In the genomic region with DNA sequence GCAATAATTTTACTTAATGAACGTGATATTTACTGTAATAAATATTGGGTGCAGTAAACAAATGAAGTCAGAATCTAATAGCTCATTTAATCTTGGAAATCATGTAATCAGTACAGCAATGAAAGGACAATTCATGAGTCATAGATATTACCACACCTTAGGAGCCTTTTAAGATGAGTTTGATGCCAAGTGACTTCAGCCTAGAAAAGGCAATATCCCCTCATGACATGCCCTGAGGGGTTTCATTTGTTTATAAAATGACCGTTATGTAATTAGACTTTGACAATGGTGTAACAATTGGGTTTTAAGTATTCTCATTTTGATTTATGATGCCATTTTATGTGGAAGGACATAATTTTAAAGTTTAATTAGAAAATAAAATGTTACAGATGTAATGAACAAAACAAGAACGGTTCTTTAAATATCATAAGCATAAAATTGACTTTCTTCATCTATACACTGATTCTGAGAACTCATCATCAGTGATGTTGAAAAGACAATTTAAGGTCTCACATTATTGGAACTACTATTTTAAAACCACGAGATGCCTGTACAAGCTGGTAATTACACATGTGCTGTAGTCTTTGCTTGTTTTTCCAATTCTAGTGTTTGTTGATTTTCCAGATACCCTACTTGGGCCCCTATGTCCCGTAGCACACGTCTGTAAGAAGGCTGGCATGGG, we compare ENCODE assay signal across 20 cellular contexts. TPM values are rescaled to one million over a fixed set of nuclear protein-coding genes. Genes with fewer than 3 reads are reported as not detected.
DNase-seq lines count a peak whose midpoint lies in the region; ATAC-seq and TF ChIP-seq lines count a peak whose summit lies in the region.
"Had no signal": no experiment of that assay in that cellular context is flagged by ENCODE, and none has a peak within 500 bp of the region (broad histone marks: within the 10 kb centered on the region; RNA-seq: fewer than 3 reads in every experiment).

No MANE protein-coding gene starts in this region.

- H3K9ac ChIP-seq in stomach smooth muscle (ENCODE audit: low read length in 2 of 2) = no peak overlapping the region

- H3K9me3 Mint-ChIP-seq in activated naive CD8-positive, alpha-beta T cell treated with anti-CD3 and anti-CD28 coated beads, Interleukin-2, amount 50 U/mL, for 24 hours = no peaks in the 10 kb centered on the region
- H3K9me3 Mint-ChIP-seq: activated naive CD8-positive, alpha-beta T cell treated with anti-CD3 and anti-CD28 coated beads, Interleukin-2, amount 10 ng/mL, durations not matched to agents 7 days and 5 days had no signal

- H3K4me1 ChIP-seq in RWPE2 (ENCODE audit: insufficient read depth, poor library complexity, severe bottlenecking) = peaks cover 25% of the 10 kb centered on the region
- peaks cover 34% of the 10 kb centered on the region for H3K4me1 ChIP-seq in stomach smooth muscle (ENCODE audit: control insufficient read depth, insufficient read depth, low read length)
- peaks cover 3% of the 10 kb centered on the region for H3K4me1 ChIP-seq in lower lobe of right lung
- H3K4me1 ChIP-seq: Caco-2 had no signal

- no peak overlapping the region for H3K27ac Mint-ChIP-seq in activated naive CD8-positive, alpha-beta T cell treated with anti-CD3 and anti-CD28 coated beads, Interleukin-2, amount 50 U/mL, for 24 hours
- H3K27ac Mint-ChIP-seq: activated naive CD8-positive, alpha-beta T cell treated with anti-CD3 and anti-CD28 coated beads, Interleukin-2, amount 10 ng/mL, durations not matched to agents 7 days and 5 days; naive thymus-derived CD4-positive, alpha-beta T cell had no signal

- H3K9me3 ChIP-seq in RWPE2 (ENCODE audit: severe bottlenecking) (no peaks in the 10 kb centered on the region), stomach smooth muscle (ENCODE audit: control insufficient read depth in 2 of 2, low read length in 2 of 2) (no peaks in the 10 kb centered on the region), lower lobe of right lung (no peaks in the 10 kb centered on the region)
- H3K9me3 ChIP-seq: Caco-2, left lung, uterus had no signal

- ATAC-seq in RWPE2 (ENCODE audit: low read depth) (0 out of 3 replicates have a peak, but pooled peaks have one; percentile 35), lower lobe of right lung (no peak), HG03196 (IDR thresholded peaks at IDR 0.05; ENCODE audit: unreplicated experiment) (no peak)
- no peak for ATAC-seq in activated naive CD8-positive, alpha-beta T cell treated with anti-CD3 and anti-CD28 coated beads, Interleukin-2, amount 50 U/mL, for 24 hours
- ATAC-seq: left lung; naive thymus-derived CD4-positive, alpha-beta T cell had no signal

- intact Hi-C loops in lower lobe of right lung (cut with DNase I) = no loop called here

- H3K4me1 Mint-ChIP-seq in activated naive CD8-positive, alpha-beta T cell treated with anti-CD3 and anti-CD28 coated beads, Interleukin-2, amount 50 U/mL, for 24 hours = peaks cover 11% of the 10 kb centered on the region

- peaks cover 7% of the 10 kb centered on the region; the same call in 1 of the 2 replicates for H3K36me3 ChIP-seq in RWPE2 (ENCODE audit: low read depth)
- no peaks in the 10 kb centered on the region for H3K36me3 ChIP-seq in stomach smooth muscle (ENCODE audit: control insufficient read depth in 2 of 2, insufficient read depth in 2 of 2, low read length in 2 of 2)
- no peaks in the 10 kb centered on the region for H3K36me3 ChIP-seq in lower lobe of right lung
- H3K36me3 ChIP-seq: left lung, uterus had no signal

- no peak overlapping the region for H3K4me3 Mint-ChIP-seq in activated naive CD8-positive, alpha-beta T cell treated with anti-CD3 and anti-CD28 coated beads, Interleukin-2, amount 50 U/mL, for 24 hours
- H3K4me3 Mint-ChIP-seq: activated naive CD8-positive, alpha-beta T cell treated with anti-CD3 and anti-CD28 coated beads, Interleukin-2, amount 10 ng/mL, durations not matched to agents 7 days and 5 days; naive thymus-derived CD4-positive, alpha-beta T cell had no signal

- H3K27me3 Mint-ChIP-seq in activated naive CD8-positive, alpha-beta T cell treated with anti-CD3 and anti-CD28 coated beads, Interleukin-2, amount 50 U/mL, for 24 hours = peaks cover 53% of the 10 kb centered on the region

- peak overlapping the region; percentile 44 for H3K27ac ChIP-seq in RWPE2 (ENCODE audit: poor library complexity, severe bottlenecking)
- peak overlapping the region; percentile 68 for H3K27ac ChIP-seq in stomach smooth muscle (ENCODE audit: low read length)
- no peak overlapping the region for H3K27ac ChIP-seq in lower lobe of right lung
- H3K27ac ChIP-seq: epithelial cell of prostate, left lung had no signal

- no peak for TF ChIP-seq CTCF in RWPE2 (IDR thresholded peaks at IDR 0.05; ENCODE audit: poor library complexity, severe bottlenecking)
- no peak for TF ChIP-seq CTCF in fibroblast of the aortic adventitia (IDR thresholded peaks at IDR 0.05; ENCODE audit: insufficient read depth, low read length)
- TF ChIP-seq CTCF in lower lobe of right lung (IDR thresholded peaks at IDR 0.05) = no peak

- H3K36me3 Mint-ChIP-seq in activated naive CD8-positive, alpha-beta T cell treated with anti-CD3 and anti-CD28 coated beads, Interleukin-2, amount 50 U/mL, for 24 hours (ENCODE audit: low read depth) = no peaks in the 10 kb centered on the region

- H3K4me3 ChIP-seq in RWPE2 (ENCODE audit: severe bottlenecking) (no peak overlapping the region), fibroblast of the aortic adventitia (ENCODE audit: low read depth, low read length) (peak overlapping the region; percentile 36), stomach smooth muscle (ENCODE audit: low read length in 2 of 2) (peak overlapping the region in 1 of 2 donors; percentile 13), lower lobe of right lung (no peak overlapping the region)
- H3K4me3 ChIP-seq: left lung, uterus had no signal

- no peaks in the 10 kb centered on the region for H3K27me3 ChIP-seq in RWPE2 (ENCODE audit: insufficient read depth, poor library complexity, severe bottlenecking)
- no peaks in the 10 kb centered on the region for H3K27me3 ChIP-seq in stomach smooth muscle (ENCODE audit: control insufficient read depth in 1 of 2, insufficient read depth in 2 of 2, low read length in 2 of 2)
- peaks cover 12% of the 10 kb centered on the region for H3K27me3 ChIP-seq in lower lobe of right lung (ENCODE audit: low read depth)
- H3K27me3 ChIP-seq: uterus had no signal

- DNase-seq in NCI-H748 (lab: John Stamatoyannopoulos, UW; ENCODE audit: unreplicated experiment) = peak; percentile 10
- DNase-seq in NCI-H748 treated with DMSO at 0.1 percent for 48 hours (lab: John Stamatoyannopoulos, UW) = no peak
- DNase-seq in RWPE2 (ENCODE audit: low spot score) = no peak
- peak; percentile 59 for DNase-seq in fibroblast of the aortic adventitia (ENCODE audit: low read depth)
- DNase-seq in lower lobe of right lung = no peak
- DNase-seq in activated naive CD8-positive, alpha-beta T cell treated with anti-CD3 and anti-CD28 coated beads, Interleukin-2, amount 50 U/mL, for 24 hours = no peak
- DNase-seq: activated CD4-positive, alpha-beta T cell treated with anti-CD3 and anti-CD28 coated beads for 4 hours; activated naive CD8-positive, alpha-beta T cell treated with anti-CD3 and anti-CD28 coated beads, Interleukin-2, amount 10 ng/mL, durations not matched to agents 7 days and 5 days; Caco-2; hippocampal formation; left lung; naive thymus-derived CD4-positive, alpha-beta T cell; NCI-H1694 treated with DMSO at 0.1 percent for 48 hours; NCI-H526 treated with DMSO at 0.1 percent for 48 hours; stimulated activated CD4-positive, alpha-beta T cell treated with anti-CD3 and anti-CD28 coated beads, Interleukin-4, amount 100 ng/mL, for 4 hours; T-helper 2 cell; uterus had no signal

RNA-seq across cellular contexts. Expression of a gene that starts 5.0 kb away (rescaled TPM):
- total RNA-seq in fibroblast of the aortic adventitia (ENCODE audit: low replicate concordance) (16.3 and 79.5 TPM in 2 replicates), lower lobe of right lung (8.1 TPM)
- total RNA-seq: activated naive CD8-positive, alpha-beta T cell treated with anti-CD3 and anti-CD28 coated beads, Interleukin-2, amount 10 ng/mL, durations not matched to agents 7 days and 5 days had no signal

Comparison
In these comparisons a context has a peak if more than half of its experiments do, and no peak if none do; other contexts are left out.
1. DNase-seq: peak in NCI-H748 (single experiment) and fibroblast of the aortic adventitia (single experiment); none in NCI-H748 treated with DMSO at 0.1 percent for 48 hours (single experiment), RWPE2 (single experiment), lower lobe of right lung (single experiment) and activated naive CD8-positive, alpha-beta T cell treated with anti-CD3 and anti-CD28 coated beads, Interleukin-2, amount 50 U/mL, for 24 hours (single experiment).